Comparison of ENCODE assay signal across 17 cellular contexts in genomic region chr13:95707035-95707434, GRCh38. TPM values are rescaled to one million over a fixed set of nuclear protein-coding genes. Genes with fewer than 3 reads are reported as not detected.
DNase-seq lines count a peak whose midpoint lies in the region; ATAC-seq and TF ChIP-seq lines count a peak whose summit lies in the region.
"Had no signal": no experiment of that assay in that cellular context is flagged by ENCODE, and none has a peak within 500 bp of the region (broad histone marks: within the 10 kb centered on the region; RNA-seq: fewer than 3 reads in every experiment).

No MANE protein-coding gene starts in this region.

- CTCF ChIA-PET in CD8-positive, alpha-beta T cell (lab: Charles Lee) = no interaction called here

- peaks cover 36% of the 10 kb centered on the region for H3K36me3 Mint-ChIP-seq in CD8-positive, alpha-beta T cell
- peaks cover 4 to 30% (median 26%) of the 10 kb centered on the region in 3 donors for H3K36me3 Mint-ChIP-seq in naive thymus-derived CD8-positive, alpha-beta T cell

- no peaks in the 10 kb centered on the region for H3K9me2 ChIP-seq in MM.1S (replicated peaks; ENCODE audit: insufficient read depth, low read length)

- H3F3A ChIP-seq in MM.1S (ENCODE audit: insufficient read depth, low read length) = no peaks in the 10 kb centered on the region

- POLR2A ChIA-PET in CD8-positive, alpha-beta T cell (lab: Charles Lee) = interaction anchor here (1.1 kb wide), 1 partner anchor 30 kb away, joined by 3 read pairs; the partner anchor contains the start of gene DNAJC3
- POLR2A ChIA-PET in naive thymus-derived CD8-positive, alpha-beta T cell (lab: Charles Lee) = interaction anchor here (0.8 kb wide), 1 partner anchor 30 kb away, joined by 3 read pairs; the partner anchor contains the start of gene DNAJC3

- H3K9ac ChIP-seq in MM.1S (ENCODE audit: low read length) = no peak overlapping the region

- no peaks in the 10 kb centered on the region for H3K36me3 ChIP-seq in CD8-positive, alpha-beta T cell (ENCODE audit: insufficient read depth, low read length)
- no peaks in the 10 kb centered on the region; the same call in 1 of the 2 replicates for H3K36me3 ChIP-seq in MM.1S (replicated peaks; ENCODE audit: insufficient read depth, low read length)
- H3K36me3 ChIP-seq: prostate gland had no signal

- peaks cover 22% of the 10 kb centered on the region for H3K4me1 ChIP-seq in CD8-positive, alpha-beta T cell (ENCODE audit: insufficient read depth, low read length)
- no peaks in the 10 kb centered on the region for H3K4me1 ChIP-seq in MM.1S (ENCODE audit: low read length)
- H3K4me1 ChIP-seq: prostate gland had no signal

- no peak for ATAC-seq in CD8-positive, alpha-beta T cell
- ATAC-seq in GM19351 (IDR thresholded peaks at IDR 0.05; ENCODE audit: unreplicated experiment) (peak; percentile 36), GM18517 (IDR thresholded peaks at IDR 0.05; ENCODE audit: unreplicated experiment) (no peak)
- peak in 1 of 2 donors; percentile 61 for ATAC-seq in naive thymus-derived CD8-positive, alpha-beta T cell

- TF ChIP-seq CTCF in CD8-positive, alpha-beta T cell (IDR thresholded peaks at IDR 0.05) = no peak
- no peak for TF ChIP-seq CTCF in MM.1S (IDR thresholded peaks at IDR 0.05; ENCODE audit: low read length)

- H3K4me2 ChIP-seq in MM.1S (ENCODE audit: low read depth, low read length) = no peak overlapping the region

- no peak overlapping the region for H3K27ac ChIP-seq in CD8-positive, alpha-beta T cell (ENCODE audit: low read depth, low read length)
- no peak overlapping the region for H3K27ac ChIP-seq in MM.1S (ENCODE audit: low read length)
- H3K27ac ChIP-seq: prostate gland had no signal

- no peaks in the 10 kb centered on the region for H3K9me3 Mint-ChIP-seq in CD8-positive, alpha-beta T cell
- no peaks in the 10 kb centered on the region for H3K9me3 Mint-ChIP-seq in naive thymus-derived CD8-positive, alpha-beta T cell

- H3K9me3 ChIP-seq in CD8-positive, alpha-beta T cell (ENCODE audit: low read length) = no peaks in the 10 kb centered on the region
- H3K9me3 ChIP-seq in MM.1S (replicated peaks; ENCODE audit: insufficient read depth, low read length) = no peaks in the 10 kb centered on the region
- H3K9me3 ChIP-seq: prostate gland had no signal

- H3K79me2 ChIP-seq in MM.1S (ENCODE audit: low read length) = peaks cover 7% of the 10 kb centered on the region; the same call in 1 of the 2 replicates

- no peak for DNase-seq in CD8-positive, alpha-beta T cell
- DNase-seq in MM.1S (peak; percentile 2), mucosa of gallbladder (ENCODE audit: low spot score) (no peak), DMS114 treated with DMSO at 0.1 percent for 48 hours (lab: John Stamatoyannopoulos, UW; ENCODE audit: unreplicated experiment) (no peak)
- no peak for DNase-seq in naive thymus-derived CD8-positive, alpha-beta T cell
- DNase-seq: activated gamma-delta T cell; islet precursor cell; mammary epithelial cell; NCI-H1048; NCI-H2081 treated with DMSO at 0.1 percent for 48 hours; NCI-H510A; nephron progenitor cell; small intestine; stimulated activated CD4-positive, alpha-beta T cell treated with anti-CD3 and anti-CD28 coated beads, Interleukin-4, amount 100 ng/mL, for 24 hours had no signal

- no peaks in the 10 kb centered on the region for H3K27me3 ChIP-seq in CD8-positive, alpha-beta T cell (ENCODE audit: insufficient read depth, low read length)
- H3K27me3 ChIP-seq in MM.1S (replicated peaks; ENCODE audit: insufficient read depth, low read length) = no peaks in the 10 kb centered on the region

- peaks cover 62% of the 10 kb centered on the region for H3K4me1 Mint-ChIP-seq in CD8-positive, alpha-beta T cell (ENCODE audit: low read depth)
- peaks cover 27 to 61% (median 57%) of the 10 kb centered on the region in 4 donors for H3K4me1 Mint-ChIP-seq in naive thymus-derived CD8-positive, alpha-beta T cell
- H3K4me1 Mint-ChIP-seq: nephron progenitor cell had no signal

- peak overlapping the region; percentile 39 for H3K4me3 Mint-ChIP-seq in CD8-positive, alpha-beta T cell
- H3K4me3 Mint-ChIP-seq in naive thymus-derived CD8-positive, alpha-beta T cell = peak overlapping the region in 6 of 10 donors; percentile 1 to 51 (median 14)
- H3K4me3 Mint-ChIP-seq: nephron progenitor cell had no signal

- no peaks in the 10 kb centered on the region for H4K20me1 ChIP-seq in MM.1S (ENCODE audit: insufficient read depth, low read length)

- no peaks in the 10 kb centered on the region for H3K27me3 Mint-ChIP-seq in CD8-positive, alpha-beta T cell (ENCODE audit: low read depth)
- H3K27me3 Mint-ChIP-seq in naive thymus-derived CD8-positive, alpha-beta T cell = no peaks in the 10 kb centered on the region

- no peak overlapping the region for H2AFZ ChIP-seq in MM.1S (ENCODE audit: low read length)

- peak overlapping the region; percentile 82 for H3K27ac Mint-ChIP-seq in CD8-positive, alpha-beta T cell
- peak overlapping the region; percentile 0 to 89 (median 51) for H3K27ac Mint-ChIP-seq in naive thymus-derived CD8-positive, alpha-beta T cell
- H3K27ac Mint-ChIP-seq: nephron progenitor cell had no signal

- intact Hi-C loops in CD8-positive, alpha-beta T cell (cut with DNase I, micrococcal nuclease) = no loop called here

- H3K4me3 ChIP-seq in CD8-positive, alpha-beta T cell (ENCODE audit: low read depth, low read length) = no peak overlapping the region
- H3K4me3 ChIP-seq in MM.1S (ENCODE audit: low read length) = no peak overlapping the region
- H3K4me3 ChIP-seq: prostate gland had no signal

RNA-seq across cellular contexts. Expression of gene DNAJC3, which starts 30.1 kb away (rescaled TPM):
- 10 to 100 TPM; 26.2 to 28.5 TPM for total RNA-seq in CD8-positive, alpha-beta T cell
- 10 to 100 TPM; 17.4 to 18.5 TPM for total RNA-seq in naive thymus-derived CD8-positive, alpha-beta T cell
- 10 to 100 TPM; 11.3 to 17.0 (median 11.7) TPM for polyA plus RNA-seq in naive thymus-derived CD8-positive, alpha-beta T cell
- total RNA-seq in mucosa of gallbladder = 76.5 TPM
